ENCODE assay signal across 20 cellular contexts in genomic region chr1:228548788-228549187, GRCh38.
DNase-seq lines count a peak whose midpoint lies in the region; ATAC-seq and TF ChIP-seq lines count a peak whose summit lies in the region.
"Had no signal": no experiment of that assay in that cellular context is flagged by ENCODE, and none has a peak within 500 bp of the region (broad histone marks: within the 10 kb centered on the region; RNA-seq: fewer than 3 reads in every experiment).

No MANE protein-coding gene starts in this region.

- H3K27me3 Mint-ChIP-seq in chondrocyte (ENCODE audit: low read depth) = peaks cover 18% of the 10 kb centered on the region

- no peaks in the 10 kb centered on the region for H3K36me3 Mint-ChIP-seq in chondrocyte (ENCODE audit: low read depth)
- H3K36me3 Mint-ChIP-seq: CD4-positive, alpha-beta memory T cell had no signal

- no peaks in the 10 kb centered on the region for H3K9me3 Mint-ChIP-seq in chondrocyte (ENCODE audit: low read depth)

- H3K36me3 ChIP-seq in suprapubic skin = no peaks in the 10 kb centered on the region

- peaks cover 18% of the 10 kb centered on the region for H3K27me3 ChIP-seq in suprapubic skin

- DNase-seq in NCI-H146 (lab: John Stamatoyannopoulos, UW) (peak; percentile 12), NCI-H146 treated with DMSO at 0.1 percent for 48 hours (lab: John Stamatoyannopoulos, UW; ENCODE audit: unreplicated experiment) (no peak), chondrocyte (ENCODE audit: low spot score) (peak; percentile 5), posterior vena cava (ENCODE audit: low spot score) (peak; percentile 24), suprapubic skin (ENCODE audit: low spot score in 2 of 2) (peak; percentile 14 to 21), medulla oblongata (ENCODE audit: extremely low spot score) (no peak)
- no peak for DNase-seq in activated naive CD4-positive, alpha-beta T cell treated with Interleukin-2 at 50 U/mL for 16 hours
- DNase-seq: AML-193; Calu3; CD4-positive, alpha-beta memory T cell; DMS79 treated with DMSO at 0.1 percent for 48 hours; GF-D8; GOT3; H7; IMR-90 had no signal

- H3K4me1 ChIP-seq in suprapubic skin = no peaks in the 10 kb centered on the region
- H3K4me1 ChIP-seq: A549 had no signal

- no peak for TF ChIP-seq POLR2A in suprapubic skin (IDR thresholded peaks at IDR 0.05)

- no peak for TF ChIP-seq EP300 in suprapubic skin (IDR thresholded peaks at IDR 0.05)

- ATAC-seq in HG03196 (IDR thresholded peaks at IDR 0.05; ENCODE audit: unreplicated experiment) = no peak
- ATAC-seq: A549 had no signal

- H3K4me1 Mint-ChIP-seq in chondrocyte (ENCODE audit: low read depth) = no peaks in the 10 kb centered on the region
- H3K4me1 Mint-ChIP-seq: CD4-positive, alpha-beta memory T cell had no signal

- TF ChIP-seq CTCF in chondrocyte (IDR thresholded peaks at IDR 0.05) = no peak
- TF ChIP-seq CTCF in suprapubic skin (IDR thresholded peaks at IDR 0.05) = no peak

- H3K27ac ChIP-seq in suprapubic skin = no peak overlapping the region
- H3K27ac ChIP-seq: 22Rv1, A549, C4-2B, HL-60 had no signal

- no peak overlapping the region for H3K4me3 Mint-ChIP-seq in chondrocyte (ENCODE audit: unreplicated experiment)
- H3K4me3 Mint-ChIP-seq: CD4-positive, alpha-beta memory T cell had no signal

- H3K9me3 ChIP-seq in suprapubic skin = no peaks in the 10 kb centered on the region
- H3K9me3 ChIP-seq: A549 had no signal

- no peak overlapping the region for H3K4me3 ChIP-seq in suprapubic skin
- H3K4me3 ChIP-seq: A549 had no signal

- WGBS in suprapubic skin = 57% methylated on average over 1 of the region's 2 CpGs

- intact Hi-C loops in posterior vena cava (cut with DNase I) = no loop called here

- no peak overlapping the region for H3K27ac Mint-ChIP-seq in chondrocyte (ENCODE audit: unreplicated experiment)
- H3K27ac Mint-ChIP-seq: CD4-positive, alpha-beta memory T cell had no signal

Comparison
In these comparisons a context has a peak if more than half of its experiments do, and no peak if none do; other contexts are left out.
1. DNase-seq: peak in NCI-H146 (single experiment), chondrocyte (single experiment), posterior vena cava (single experiment) and suprapubic skin (2 of 2); none in NCI-H146 treated with DMSO at 0.1 percent for 48 hours (single experiment), medulla oblongata (single experiment) and activated naive CD4-positive, alpha-beta T cell treated with Interleukin-2 at 50 U/mL for 16 hours (single experiment).